In genomic region chr11:16032974-16033373, GRCh38 we compare ENCODE assay signal across 27 cellular contexts.
"Had no signal": no experiment of that assay in that cellular context is flagged by ENCODE, and none has a peak within 500 bp of the region (broad histone marks: within the 10 kb centered on the region; RNA-seq: fewer than 3 reads in every experiment).

No MANE protein-coding gene starts in this region.

- H3K9me3 ChIP-seq: stomach, suprapubic skin, testis, thoracic aorta, thyroid gland, tibial artery, tibial nerve, transverse colon, upper lobe of left lung, upper lobe of right lung, uterus, vagina had no signal

- DNase-seq: stimulated activated CD4-positive, alpha-beta T cell treated with anti-CD3 and anti-CD28 coated beads, Interleukin-2, amount 100 ng/mL, for 48 hours; stimulated activated CD4-positive, alpha-beta T cell treated with anti-CD3 and anti-CD28 coated beads, Interleukin-4, amount 100 ng/mL, for 1 hour; stimulated activated CD4-positive, alpha-beta T cell treated with anti-CD3 and anti-CD28 coated beads, Interleukin-4, amount 100 ng/mL, for 24 hours; stimulated activated CD4-positive, alpha-beta T cell treated with anti-CD3 and anti-CD28 coated beads, Interleukin-4, amount 100 ng/mL, for 4 hours; stimulated activated CD8-positive, alpha-beta memory T cell treated with anti-CD3 and anti-CD28 coated beads, Interleukin-4, amount 100 ng/mL, for 48 hours; stimulated activated naive B cell treated with anti-CD40 and anti-IgM and Interleukin-4, amounts not matched to agents 10 μg/mL and 1 μg/mL and 100 μg/mL, for 72 hours; stimulated activated naive CD4-positive, alpha-beta T cell; stimulated activated naive CD4-positive, alpha-beta T cell treated with Interleukin-2 at 50 U/mL for 16 hours; stimulated activated naive CD8-positive, alpha-beta T cell treated with anti-CD3 and anti-CD28 coated beads, Interleukin-15, amount 100 ng/mL, for 72 hours; stimulated activated naive CD8-positive, alpha-beta T cell treated with anti-CD3 and anti-CD28 coated beads, Interleukin-15, Interleukin-2, amounts not matched to agents 100 U/mL and 50 U/mL, for 24 hours; stomach; substantia nigra; testis; thyroid gland; tibial artery; transverse colon; trophoblast cell; upper lobe of left lung; upper lobe of right lung; uterus had no signal

- H3K4me1 ChIP-seq: stomach, suprapubic skin, testis, thyroid gland, transverse colon, upper lobe of left lung, upper lobe of right lung, uterus, vagina had no signal

- H3K27me3 ChIP-seq: stomach, suprapubic skin, testis, thyroid gland, tibial artery, tibial nerve, transverse colon, upper lobe of left lung, upper lobe of right lung, uterus, vagina had no signal

- H3K27ac ChIP-seq: stomach, suprapubic skin, testis, thoracic aorta, thyroid gland, tibial artery, tibial nerve, transverse colon, upper lobe of left lung, upper lobe of right lung, uterus, vagina had no signal

- ATAC-seq: stimulated activated effector memory CD8-positive, alpha-beta T cell treated with anti-CD3 and anti-CD28 coated beads, Interleukin-12 subunit alpha, Interleukin-12 subunit beta, amount 100 ng/mL, for 72 hours; stimulated activated memory B cell treated with anti-CD40 and anti-IgM and Interleukin-4, amounts not matched to agents 10 μg/mL and 1 μg/mL and 100 μg/mL, for 72 hours; stimulated activated naive B cell treated with anti-CD40 and anti-IgM and Interleukin-4, amounts not matched to agents 10 μg/mL and 1 μg/mL and 100 μg/mL, for 72 hours; stimulated activated naive CD8-positive, alpha-beta T cell treated with anti-CD3 and anti-CD28 coated beads, Interleukin-15, amount 100 ng/mL, for 72 hours; stimulated activated naive CD8-positive, alpha-beta T cell treated with anti-CD3 and anti-CD28 coated beads, Interleukin-15, Interleukin-2, amounts not matched to agents 100 U/mL and 50 U/mL, for 24 hours; upper lobe of right lung had no signal

- FAIRE-seq: urothelium cell line had no signal

- H3K36me3 ChIP-seq: stomach, suprapubic skin, thoracic aorta, thyroid gland, tibial artery, tibial nerve, transverse colon, upper lobe of left lung, upper lobe of right lung, uterus, vagina had no signal

- H3K4me3 ChIP-seq: stomach, suprapubic skin, testis, thoracic aorta, thyroid gland, tibial artery, tibial nerve, transverse colon, upper lobe of left lung, upper lobe of right lung, uterus, vagina had no signal
